15 cellular contexts compared by ENCODE assay signal in genomic region chr19:7363225-7363624, GRCh38. TPM values are rescaled to one million over a fixed set of nuclear protein-coding genes. Genes with fewer than 3 reads are reported as not detected.
DNase-seq lines count a peak whose midpoint lies in the region; ATAC-seq lines count a peak whose summit lies in the region.
"Had no signal": no experiment of that assay in that cellular context is flagged by ENCODE, and none has a peak within 500 bp of the region (broad histone marks: within the 10 kb centered on the region; RNA-seq: fewer than 3 reads in every experiment).

No MANE protein-coding gene starts in this region.

- H3K36me3 ChIP-seq in CD8-positive, alpha-beta memory T cell (ENCODE audit: insufficient read depth, low read length), result peaks cover 40% of the 10 kb centered on the region
- peaks cover 70% of the 10 kb centered on the region for H3K36me3 ChIP-seq in effector memory CD4-positive, alpha-beta T cell (ENCODE audit: control insufficient read depth, insufficient read depth, low read length)

- no peak for DNase-seq in activated naive CD8-positive, alpha-beta T cell treated with anti-CD3 and anti-CD28 coated beads, Interleukin-2, amount 50 U/mL, for 24 hours
- DNase-seq in CD8-positive, alpha-beta memory T cell, result no peak
- DNase-seq in effector memory CD4-positive, alpha-beta T cell, result no peak
- DNase-seq in HPDE6-E6E7 (ENCODE audit: extremely low spot score) (no peak), kidney glomerular epithelial cell (lab: John Stamatoyannopoulos, UW) (no peak)
- DNase-seq: COR-L47, NCI-H1417, NCI-H1930, NCI-H69, Right ventricle myocardium superior had no signal

- H3K4me3 ChIP-seq in CD8-positive, alpha-beta memory T cell (ENCODE audit: low read length), result no peak overlapping the region
- H3K4me3 ChIP-seq in effector memory CD4-positive, alpha-beta T cell (ENCODE audit: insufficient read depth, low read depth, low read length, poor library complexity, severe bottlenecking), result no peak overlapping the region
- H3K4me3 ChIP-seq: GM23338 had no signal

- peak overlapping the region; percentile 90 for H3K27ac Mint-ChIP-seq in activated naive CD8-positive, alpha-beta T cell
- H3K27ac Mint-ChIP-seq in activated naive CD8-positive, alpha-beta T cell treated with anti-CD3 and anti-CD28 coated beads, Interleukin-2, amount 50 U/mL, for 24 hours, result no peak overlapping the region
- peak overlapping the region in 7 of 8 donors; percentile 48 to 96 (median 83) for H3K27ac Mint-ChIP-seq in CD8-positive, alpha-beta memory T cell
- H3K27ac Mint-ChIP-seq in stimulated activated memory B cell treated with anti-CD40 and anti-IgM and Interleukin-4, amounts not matched to agents 10 μg/mL and 1 μg/mL and 100 μg/mL, for 72 hours, result peak overlapping the region; percentile 19
- H3K27ac Mint-ChIP-seq: GM23338 had no signal

- CTCF ChIA-PET in CD8-positive, alpha-beta memory T cell (lab: Charles Lee), result interaction anchor here (1.3 kb wide), 1 partner anchor 9 kb away, joined by 4 read pairs; no protein-coding TSS in a partner anchor

- peaks cover 64% of the 10 kb centered on the region for H3K4me1 Mint-ChIP-seq in activated naive CD8-positive, alpha-beta T cell (ENCODE audit: low read depth)
- H3K4me1 Mint-ChIP-seq in activated naive CD8-positive, alpha-beta T cell treated with anti-CD3 and anti-CD28 coated beads, Interleukin-2, amount 50 U/mL, for 24 hours, result peaks cover 35% of the 10 kb centered on the region
- H3K4me1 Mint-ChIP-seq in CD8-positive, alpha-beta memory T cell, result peaks cover 41 to 72% (median 56%) of the 10 kb centered on the region in 3 donors
- H3K4me1 Mint-ChIP-seq in stimulated activated memory B cell treated with anti-CD40 and anti-IgM and Interleukin-4, amounts not matched to agents 10 μg/mL and 1 μg/mL and 100 μg/mL, for 72 hours, result peaks cover 50% of the 10 kb centered on the region
- H3K4me1 Mint-ChIP-seq: GM23338 had no signal

- H3K9me3 Mint-ChIP-seq in activated naive CD8-positive, alpha-beta T cell (ENCODE audit: low read depth), result peaks cover 2% of the 10 kb centered on the region
- H3K9me3 Mint-ChIP-seq in activated naive CD8-positive, alpha-beta T cell treated with anti-CD3 and anti-CD28 coated beads, Interleukin-2, amount 50 U/mL, for 24 hours, result no peaks in the 10 kb centered on the region
- no peaks in the 10 kb centered on the region for H3K9me3 Mint-ChIP-seq in CD8-positive, alpha-beta memory T cell
- H3K9me3 Mint-ChIP-seq in stimulated activated memory B cell treated with anti-CD40 and anti-IgM and Interleukin-4, amounts not matched to agents 10 μg/mL and 1 μg/mL and 100 μg/mL, for 72 hours, result peaks cover 10% of the 10 kb centered on the region
- H3K9me3 Mint-ChIP-seq: GM23338 had no signal

- H3K27me3 Mint-ChIP-seq in activated naive CD8-positive, alpha-beta T cell, result no peaks in the 10 kb centered on the region
- H3K27me3 Mint-ChIP-seq in activated naive CD8-positive, alpha-beta T cell treated with anti-CD3 and anti-CD28 coated beads, Interleukin-2, amount 50 U/mL, for 24 hours, result no peaks in the 10 kb centered on the region
- H3K27me3 Mint-ChIP-seq in CD8-positive, alpha-beta memory T cell, result no peaks in the 10 kb centered on the region
- no peaks in the 10 kb centered on the region for H3K27me3 Mint-ChIP-seq in stimulated activated memory B cell treated with anti-CD40 and anti-IgM and Interleukin-4, amounts not matched to agents 10 μg/mL and 1 μg/mL and 100 μg/mL, for 72 hours

- no peak for ATAC-seq in activated naive CD8-positive, alpha-beta T cell treated with anti-CD3 and anti-CD28 coated beads, Interleukin-2, amount 50 U/mL, for 24 hours
- no peak for ATAC-seq in stimulated activated memory B cell treated with anti-CD40 and anti-IgM and Interleukin-4, amounts not matched to agents 10 μg/mL and 1 μg/mL and 100 μg/mL, for 72 hours
- ATAC-seq: GM23338, HCT116 had no signal

- peaks cover 29% of the 10 kb centered on the region for H3K4me1 ChIP-seq in CD8-positive, alpha-beta memory T cell (ENCODE audit: insufficient read depth, low read length)
- H3K4me1 ChIP-seq in effector memory CD4-positive, alpha-beta T cell (ENCODE audit: control insufficient read depth, insufficient read depth, low read length, poor library complexity, severe bottlenecking), result peaks cover 8% of the 10 kb centered on the region

- POLR2A ChIA-PET in CD8-positive, alpha-beta memory T cell (lab: Charles Lee), result no interaction called here

- no peak overlapping the region for H3K4me3 Mint-ChIP-seq in activated naive CD8-positive, alpha-beta T cell
- no peak overlapping the region for H3K4me3 Mint-ChIP-seq in activated naive CD8-positive, alpha-beta T cell treated with anti-CD3 and anti-CD28 coated beads, Interleukin-2, amount 50 U/mL, for 24 hours
- peak overlapping the region in 1 of 7 donors; percentile 44 for H3K4me3 Mint-ChIP-seq in CD8-positive, alpha-beta memory T cell
- H3K4me3 Mint-ChIP-seq in stimulated activated memory B cell treated with anti-CD40 and anti-IgM and Interleukin-4, amounts not matched to agents 10 μg/mL and 1 μg/mL and 100 μg/mL, for 72 hours, result no peak overlapping the region
- H3K4me3 Mint-ChIP-seq: GM23338 had no signal

- no peaks in the 10 kb centered on the region for H3K9me3 ChIP-seq in CD8-positive, alpha-beta memory T cell (ENCODE audit: low read length)
- H3K9me3 ChIP-seq in effector memory CD4-positive, alpha-beta T cell (ENCODE audit: control insufficient read depth, low read length), result no peaks in the 10 kb centered on the region

- no peaks in the 10 kb centered on the region for H3K27me3 ChIP-seq in CD8-positive, alpha-beta memory T cell (ENCODE audit: insufficient read depth, low read length, poor library complexity, severe bottlenecking)
- H3K27me3 ChIP-seq in effector memory CD4-positive, alpha-beta T cell (replicated peaks; ENCODE audit: control insufficient read depth, insufficient read depth, low read length, poor library complexity, severe bottlenecking), result no peaks in the 10 kb centered on the region

- H3K27ac ChIP-seq in CD8-positive, alpha-beta memory T cell (ENCODE audit: low read depth, low read length), result no peak overlapping the region
- peak overlapping the region; percentile 28 for H3K27ac ChIP-seq in effector memory CD4-positive, alpha-beta T cell (ENCODE audit: insufficient read depth, low read length, poor library complexity, severe bottlenecking)
- H3K27ac ChIP-seq: HL-60 had no signal

- peaks cover 17% of the 10 kb centered on the region for H3K36me3 Mint-ChIP-seq in activated naive CD8-positive, alpha-beta T cell
- peaks cover 17% of the 10 kb centered on the region for H3K36me3 Mint-ChIP-seq in activated naive CD8-positive, alpha-beta T cell treated with anti-CD3 and anti-CD28 coated beads, Interleukin-2, amount 50 U/mL, for 24 hours (ENCODE audit: low read depth)
- peaks cover 11 to 87% (median 24%) of the 10 kb centered on the region in 3 donors for H3K36me3 Mint-ChIP-seq in CD8-positive, alpha-beta memory T cell
- peaks cover 37% of the 10 kb centered on the region for H3K36me3 Mint-ChIP-seq in stimulated activated memory B cell treated with anti-CD40 and anti-IgM and Interleukin-4, amounts not matched to agents 10 μg/mL and 1 μg/mL and 100 μg/mL, for 72 hours

RNA-seq across cellular contexts. Expression of gene ARHGEF18, which starts 14.5 kb away (rescaled TPM):
- total RNA-seq in CD8-positive, alpha-beta memory T cell, result 10 to 100 TPM; 51.0 to 53.3 TPM
- polyA plus RNA-seq in CD8-positive, alpha-beta memory T cell, result 9.6 TPM
